32 cellular contexts compared by ENCODE assay signal in genomic region chr6:135983093-135983492, GRCh38.
"Had no signal": no experiment of that assay in that cellular context is flagged by ENCODE, and none has a peak within 500 bp of the region (broad histone marks: within the 10 kb centered on the region; RNA-seq: fewer than 3 reads in every experiment).

No MANE protein-coding gene starts in this region.

- ATAC-seq: left colon; left lung; lower lobe of right lung; naive thymus-derived CD8-positive, alpha-beta T cell; pancreas; right cardiac atrium; sciatic nerve; stimulated activated effector memory CD8-positive, alpha-beta T cell treated with anti-CD3 and anti-CD28 coated beads, Interleukin-12 subunit alpha, Interleukin-12 subunit beta, amount 100 ng/mL, for 72 hours; upper lobe of right lung had no signal

- H3K36me3 Mint-ChIP-seq: immature natural killer cell; stimulated activated effector memory CD8-positive, alpha-beta T cell treated with anti-CD3 and anti-CD28 coated beads, Interleukin-12 subunit alpha, Interleukin-12 subunit beta, amount 100 ng/mL, for 72 hours had no signal

- H3K9me3 Mint-ChIP-seq: neural crest cell; stimulated activated effector memory CD8-positive, alpha-beta T cell treated with anti-CD3 and anti-CD28 coated beads, Interleukin-12 subunit alpha, Interleukin-12 subunit beta, amount 100 ng/mL, for 72 hours; stimulated activated naive CD8-positive, alpha-beta T cell treated with anti-CD3 and anti-CD28 coated beads, Interleukin-15, Interleukin-2, amounts not matched to agents 100 ng/mL and 50 ng/mL, for 24 hours had no signal

- H3K9me3 ChIP-seq: left lung, lower lobe of right lung, pancreas, prostate gland, suprapubic skin, thoracic aorta, tibial artery, upper lobe of right lung, uterus had no signal

- H3K4me3 Mint-ChIP-seq: immature natural killer cell; naive thymus-derived CD8-positive, alpha-beta T cell; nephron; neural crest cell; stimulated activated effector memory CD8-positive, alpha-beta T cell treated with anti-CD3 and anti-CD28 coated beads, Interleukin-12 subunit alpha, Interleukin-12 subunit beta, amount 100 ng/mL, for 72 hours; stimulated activated naive CD8-positive, alpha-beta T cell treated with anti-CD3 and anti-CD28 coated beads, Interleukin-15, Interleukin-2, amounts not matched to agents 100 ng/mL and 50 ng/mL, for 24 hours had no signal

- H3K36me3 ChIP-seq: left lung, lower lobe of right lung, pancreas, prostate gland, suprapubic skin, thoracic aorta, tibial artery, upper lobe of right lung, uterus had no signal

- H3K27me3 Mint-ChIP-seq: naive thymus-derived CD8-positive, alpha-beta T cell; stimulated activated naive CD8-positive, alpha-beta T cell treated with anti-CD3 and anti-CD28 coated beads, Interleukin-15, Interleukin-2, amounts not matched to agents 100 ng/mL and 50 ng/mL, for 24 hours had no signal

- H3K27ac ChIP-seq: left lung, lower lobe of right lung, pancreas, prostate gland, skin epidermis, suprapubic skin, thoracic aorta, tibial artery, upper lobe of right lung, uterus had no signal

- H3K4me1 ChIP-seq: left lung, lower lobe of right lung, pancreas, prostate gland, suprapubic skin, upper lobe of right lung, uterus had no signal

- H3K27me3 ChIP-seq: left lung, pancreas, suprapubic skin, tibial artery, upper lobe of right lung, uterus had no signal

- H3K4me1 Mint-ChIP-seq: immature natural killer cell; naive thymus-derived CD8-positive, alpha-beta T cell; nephron; neural crest cell; stimulated activated effector memory CD8-positive, alpha-beta T cell treated with anti-CD3 and anti-CD28 coated beads, Interleukin-12 subunit alpha, Interleukin-12 subunit beta, amount 100 ng/mL, for 72 hours had no signal

- DNase-seq: hypothalamus; immature natural killer cell; kidney; left colon; left lung; lower lobe of right lung; mammary epithelial cell; mesenchymal stem cell; naive thymus-derived CD8-positive, alpha-beta T cell; nucleus accumbens; pancreas; posterior cingulate gyrus; retina; right cardiac atrium; stimulated activated CD4-positive, alpha-beta T cell treated with anti-CD3 and anti-CD28 coated beads, Interleukin-12 subunit alpha, Interleukin-12 subunit beta, amount 100 ng/mL, for 4 hours; stimulated activated CD4-positive, alpha-beta T cell treated with anti-CD3 and anti-CD28 coated beads, Interleukin-15, amount 100 ng/mL, for 24 hours; stimulated activated CD4-positive, alpha-beta T cell treated with anti-CD3 and anti-CD28 coated beads, Interleukin-2, amount 100 ng/mL, for 24 hours; stimulated activated CD4-positive, alpha-beta T cell treated with anti-CD3 and anti-CD28 coated beads, Interleukin-4, amount 100 ng/mL, for 1 hour; stimulated activated naive CD4-positive, alpha-beta T cell; tibial artery; trophoblast cell; upper lobe of right lung; uterus had no signal

- H3K27ac Mint-ChIP-seq: immature natural killer cell; naive thymus-derived CD8-positive, alpha-beta T cell; nephron; stimulated activated effector memory CD8-positive, alpha-beta T cell treated with anti-CD3 and anti-CD28 coated beads, Interleukin-12 subunit alpha, Interleukin-12 subunit beta, amount 100 ng/mL, for 72 hours; stimulated activated naive CD8-positive, alpha-beta T cell treated with anti-CD3 and anti-CD28 coated beads, Interleukin-15, Interleukin-2, amounts not matched to agents 100 ng/mL and 50 ng/mL, for 24 hours had no signal

- H3K4me3 ChIP-seq: left lung, lower lobe of right lung, pancreas, prostate gland, skin epidermis, suprapubic skin, thoracic aorta, tibial artery, upper lobe of right lung, uterus had no signal
